8 cellular contexts compared by ENCODE assay signal in the genomic region with DNA sequence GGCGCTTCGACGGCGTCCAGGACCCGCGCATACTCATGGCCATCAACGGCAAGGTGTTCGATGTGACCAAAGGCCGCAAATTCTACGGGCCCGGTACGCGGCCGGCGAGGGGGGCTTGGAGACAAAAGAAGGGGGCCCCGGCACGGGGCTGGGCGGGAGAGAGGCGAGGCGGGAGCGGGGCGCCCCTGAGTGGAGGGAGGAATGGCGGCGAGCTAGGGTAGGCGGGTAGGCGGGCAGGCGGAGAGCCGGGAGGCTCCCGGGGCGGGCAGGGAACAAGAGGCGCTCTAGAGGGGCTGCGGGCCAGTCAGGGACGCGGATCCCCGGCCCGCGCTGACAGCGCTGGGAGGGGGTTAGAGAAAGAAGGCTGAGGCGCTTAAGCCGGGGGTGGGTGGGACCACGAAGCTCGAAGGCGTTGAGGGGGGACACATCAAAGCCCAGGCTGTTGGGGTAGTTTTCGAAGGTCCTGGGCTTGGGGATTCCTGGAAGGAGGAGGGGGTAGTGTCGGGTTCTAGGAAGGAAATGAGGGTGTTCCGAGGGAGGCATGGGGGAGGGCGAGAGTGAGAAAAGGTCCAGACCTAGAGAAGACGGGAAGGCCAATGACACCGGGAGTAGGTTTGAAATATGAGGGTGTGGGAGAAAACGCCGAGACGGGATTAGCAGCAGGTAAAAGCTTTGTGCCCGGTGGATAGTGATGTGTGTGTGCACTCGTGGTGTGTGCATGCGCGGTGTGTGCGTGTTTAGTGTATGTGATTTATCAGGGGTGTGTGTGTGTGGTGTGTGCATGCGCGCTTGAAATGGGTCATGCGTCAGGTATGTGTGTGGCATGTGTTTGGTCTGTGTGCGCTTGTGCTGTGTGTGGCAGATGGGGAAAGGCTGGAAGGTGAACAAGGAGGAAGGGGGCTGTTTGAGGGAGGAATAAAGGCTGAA. TPM values are rescaled to one million over a fixed set of nuclear protein-coding genes. Genes with fewer than 3 reads are reported as not detected.
DNase-seq lines count a peak whose midpoint lies in the region; ATAC-seq and TF ChIP-seq lines count a peak whose summit lies in the region.

No MANE protein-coding gene starts in this region.

- no peak for TF ChIP-seq RAD21 in Ishikawa (IDR thresholded peaks at IDR 0.05; ENCODE audit: low read depth)

- peaks cover 0 to 5% of the 10 kb centered on the region in 2 donors for H3K27me3 Mint-ChIP-seq in CD8-positive, alpha-beta memory T cell

- DNase-seq in CD8-positive, alpha-beta memory T cell, result peak in 4 of 5 donors; percentile 3 to 49 (median 10)
- DNase-seq in colonic mucosa (peak; percentile 58), right lobe of liver (peak; percentile 45 to 63 (median 48)), NCI-H2196 treated with DMSO at 0.1 percent for 48 hours (lab: John Stamatoyannopoulos, UW; ENCODE audit: unreplicated experiment) (no peak)
- DNase-seq in stimulated activated CD8-positive, alpha-beta memory T cell treated with anti-CD3 and anti-CD28 coated beads, Interleukin-12 subunit alpha, Interleukin-12 subunit beta, amount 100 ng/mL, for 4 hours (ENCODE audit: low read depth), result peak; percentile 6

- CTCF ChIA-PET in CD8-positive, alpha-beta memory T cell (lab: Charles Lee), result no interaction called here

- POLR2A ChIA-PET in CD8-positive, alpha-beta memory T cell (lab: Charles Lee), result no interaction called here

- peaks cover 20 to 47% (median 34%) of the 10 kb centered on the region in 3 donors for H3K4me1 Mint-ChIP-seq in CD8-positive, alpha-beta memory T cell

- H3K9ac ChIP-seq in colonic mucosa (ENCODE audit: low read depth in 2 of 2, low read length in 2 of 2), result peak overlapping the region; percentile 77 to 85

- intact Hi-C loops in colonic mucosa (cut with DNase I) (no loop called here), right lobe of liver (cut with DNase I) (no loop called here)

- 40% methylated on average over 46 of the region's 61 CpGs for WGBS in right lobe of liver (ENCODE audit: insufficient coverage, low coverage, low lambda C conversion rate, missing lambda C conversion rate)

- TF ChIP-seq CTCF in colonic mucosa (IDR thresholded peaks at IDR 0.05) (no peak), right lobe of liver (IDR thresholded peaks at IDR 0.05) (no peak)

- H3K4me1 ChIP-seq in CD8-positive, alpha-beta memory T cell (ENCODE audit: insufficient read depth, low read length), result peaks cover 17% of the 10 kb centered on the region
- no peaks in the 10 kb centered on the region for H3K4me1 ChIP-seq in colonic mucosa
- peaks cover 0 to 5% (median 0%) of the 10 kb centered on the region in 4 donors for H3K4me1 ChIP-seq in right lobe of liver

- H3K27me3 ChIP-seq in CD8-positive, alpha-beta memory T cell (ENCODE audit: insufficient read depth, low read length, poor library complexity, severe bottlenecking), result no peaks in the 10 kb centered on the region
- H3K27me3 ChIP-seq in colonic mucosa (no peaks in the 10 kb centered on the region), right lobe of liver (no peaks in the 10 kb centered on the region)

- TF ChIP-seq EP300 in Ishikawa (IDR thresholded peaks at IDR 0.05; ENCODE audit: borderline replicate concordance), result no peak

- H3K36me3 Mint-ChIP-seq in CD8-positive, alpha-beta memory T cell, result peaks cover 0 to 22% (median 2%) of the 10 kb centered on the region in 3 donors

- H3K27ac ChIP-seq in CD8-positive, alpha-beta memory T cell (ENCODE audit: low read depth, low read length), result peak overlapping the region; percentile 64
- peak overlapping the region; percentile 83 for H3K27ac ChIP-seq in colonic mucosa
- peak overlapping the region; percentile 77 to 85 (median 80) for H3K27ac ChIP-seq in right lobe of liver

- no peaks in the 10 kb centered on the region for H3K36me3 ChIP-seq in CD8-positive, alpha-beta memory T cell (ENCODE audit: insufficient read depth, low read length)
- H3K36me3 ChIP-seq in colonic mucosa (no peaks in the 10 kb centered on the region), right lobe of liver (no peaks in the 10 kb centered on the region)

- peaks cover 0 to 1% (median 0%) of the 10 kb centered on the region in 5 donors for H3K9me3 Mint-ChIP-seq in CD8-positive, alpha-beta memory T cell

- no peak for TF ChIP-seq POLR2A in right lobe of liver (IDR thresholded peaks at IDR 0.05)

- no peaks in the 10 kb centered on the region for H3K9me3 ChIP-seq in CD8-positive, alpha-beta memory T cell (ENCODE audit: low read length)
- H3K9me3 ChIP-seq in colonic mucosa, result no peaks in the 10 kb centered on the region
- H3K9me3 ChIP-seq in right lobe of liver, result no peaks in the 10 kb centered on the region

- ATAC-seq in GM21529 (IDR thresholded peaks at IDR 0.05; ENCODE audit: unreplicated experiment) (peak; percentile 21), right lobe of liver (peak; percentile 36 to 53 (median 48))
- ATAC-seq in activated CD4-positive, CD25-positive, alpha-beta regulatory T cell treated with anti-CD3 and anti-CD28 coated beads, Interleukin-2, amount 50 U/mL, for 24 hours, result peak; percentile 32 to 46

- peak overlapping the region; percentile 81 for H3K4me3 ChIP-seq in CD8-positive, alpha-beta memory T cell (ENCODE audit: low read length)
- peak overlapping the region; percentile 63 for H3K4me3 ChIP-seq in colonic mucosa
- H3K4me3 ChIP-seq in right lobe of liver, result peak overlapping the region; percentile 55 to 72 (median 68)

- peak overlapping the region; percentile 35 to 93 (median 70) for H3K27ac Mint-ChIP-seq in CD8-positive, alpha-beta memory T cell

- H3K4me3 Mint-ChIP-seq in CD8-positive, alpha-beta memory T cell, result peak overlapping the region; percentile 82 to 94 (median 87)

TF ChIP-seq in Ishikawa, 13 proteins besides CTCF, POLR2A, EP300 and RAD21:
- TF ChIP-seq YY1 (IDR thresholded peaks at IDR 0.05; ENCODE audit: low read depth), result 0 out of 2 replicates have a peak, but pooled peaks have one; percentile 2
- TF ChIP-seq, protein P1, sequence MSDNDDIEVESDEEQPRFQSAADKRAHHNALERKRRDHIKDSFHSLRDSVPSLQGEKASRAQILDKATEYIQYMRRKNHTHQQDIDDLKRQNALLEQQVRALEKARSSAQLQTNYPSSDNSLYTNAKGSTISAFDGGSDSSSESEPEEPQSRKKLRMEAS (IDR thresholded peaks at IDR 0.05), result no peak

RNA-seq across cellular contexts. Expression of a gene that starts 0.8 kb away (rescaled TPM):
- total RNA-seq in CD8-positive, alpha-beta memory T cell, result 10 to 100 TPM; 47.4 to 50.6 TPM
- polyA plus RNA-seq in CD8-positive, alpha-beta memory T cell, result 19.9 TPM
- total RNA-seq in colonic mucosa (100 to 1,000 TPM; 105 to 132 TPM), right lobe of liver (100 to 1,000 TPM; 182 to 455 (median 239) TPM)
